19 cellular contexts compared by ENCODE assay signal in genomic region chr4:91957963-91958362, GRCh38.
DNase-seq lines count a peak whose midpoint lies in the region; ATAC-seq and TF ChIP-seq lines count a peak whose summit lies in the region.
"Had no signal": no experiment of that assay in that cellular context is flagged by ENCODE, and none has a peak within 500 bp of the region (broad histone marks: within the 10 kb centered on the region; RNA-seq: fewer than 3 reads in every experiment).

No MANE protein-coding gene starts in this region.

- H3K4me3 Mint-ChIP-seq in WTC11 = no peak overlapping the region
- no peak overlapping the region for H3K4me3 Mint-ChIP-seq in nephron
- H3K4me3 Mint-ChIP-seq in stimulated activated memory B cell treated with anti-CD40 and anti-IgM and Interleukin-4, amounts not matched to agents 10 μg/mL and 1 μg/mL and 100 μg/mL, for 72 hours = no peak overlapping the region
- H3K4me3 Mint-ChIP-seq: CD14-positive monocyte; CD4-positive, alpha-beta memory T cell; CD4-positive, CD25-positive, alpha-beta regulatory T cell; CD8-positive, alpha-beta memory T cell had no signal

- H3K27me3 Mint-ChIP-seq in WTC11 (ENCODE audit: low read depth) (no peaks in the 10 kb centered on the region), nephron (ENCODE audit: low read depth) (no peaks in the 10 kb centered on the region)
- H3K27me3 Mint-ChIP-seq in stimulated activated memory B cell treated with anti-CD40 and anti-IgM and Interleukin-4, amounts not matched to agents 10 μg/mL and 1 μg/mL and 100 μg/mL, for 72 hours = no peaks in the 10 kb centered on the region
- H3K27me3 Mint-ChIP-seq: CD4-positive, alpha-beta memory T cell; CD4-positive, CD25-positive, alpha-beta regulatory T cell; CD8-positive, alpha-beta memory T cell had no signal

- no peaks in the 10 kb centered on the region for H3K36me3 ChIP-seq in SJCRH30
- H3K36me3 ChIP-seq: BE2C, BLaER1 had no signal

- H3K27ac ChIP-seq in SJCRH30 = peak overlapping the region; percentile 11; the same call in 1 of the 2 replicates
- H3K27ac ChIP-seq: BLaER1 had no signal

- peak; percentile 53 for ATAC-seq in WTC11
- peak; percentile 27 for ATAC-seq in stimulated activated memory B cell treated with anti-CD40 and anti-IgM and Interleukin-4, amounts not matched to agents 10 μg/mL and 1 μg/mL and 100 μg/mL, for 72 hours

- no peaks in the 10 kb centered on the region for H3K27me3 ChIP-seq in SJCRH30
- H3K27me3 ChIP-seq: BE2C, BLaER1 had no signal

- H3K4me1 Mint-ChIP-seq in WTC11 (peaks cover 14% of the 10 kb centered on the region), nephron (peaks cover 17% of the 10 kb centered on the region)
- H3K4me1 Mint-ChIP-seq in stimulated activated memory B cell treated with anti-CD40 and anti-IgM and Interleukin-4, amounts not matched to agents 10 μg/mL and 1 μg/mL and 100 μg/mL, for 72 hours = no peaks in the 10 kb centered on the region
- H3K4me1 Mint-ChIP-seq: CD14-positive monocyte; CD4-positive, alpha-beta memory T cell; CD4-positive, CD25-positive, alpha-beta regulatory T cell; CD8-positive, alpha-beta memory T cell had no signal

- POLR2A ChIA-PET in WTC11 (lab: Charles Lee) = no interaction called here

- DNase-seq in SJCRH30 = no peak
- no peak for DNase-seq in WTC11 (ENCODE audit: low spot score)
- DNase-seq in OCI-M2 (lab: John Stamatoyannopoulos, UW; ENCODE audit: unreplicated experiment) = no peak
- DNase-seq in stimulated activated CD4-positive, alpha-beta T cell treated with anti-CD3 and anti-CD28 coated beads, Interleukin-2, amount 100 ng/mL, for 48 hours = no peak
- DNase-seq in NCI-H524 (lab: John Stamatoyannopoulos, UW) = no peak
- DNase-seq in DMS53 (lab: John Stamatoyannopoulos, UW) = no peak
- DNase-seq: 8988T; ACHN; BE2C; C1 segment of cervical spinal cord; CD4-positive, alpha-beta memory T cell; CD4-positive, CD25-positive, alpha-beta regulatory T cell; CD8-positive, alpha-beta memory T cell; DMS153; GF-D8 had no signal

- peaks cover 5% of the 10 kb centered on the region; the same call in 1 of the 2 replicates for H3K9me3 ChIP-seq in SJCRH30 (replicated peaks)
- H3K9me3 ChIP-seq: BE2C, BLaER1 had no signal

- no peak overlapping the region for H3K4me3 ChIP-seq in SJCRH30
- H3K4me3 ChIP-seq: BLaER1 had no signal

- H3K4me1 ChIP-seq in SJCRH30 = peaks cover 15% of the 10 kb centered on the region
- H3K4me1 ChIP-seq: BE2C, BLaER1 had no signal

- CTCF ChIA-PET in WTC11 (lab: Charles Lee) = no interaction called here

- peaks cover 10% of the 10 kb centered on the region for H3K9me3 Mint-ChIP-seq in WTC11
- H3K9me3 Mint-ChIP-seq in nephron = no peaks in the 10 kb centered on the region
- no peaks in the 10 kb centered on the region for H3K9me3 Mint-ChIP-seq in stimulated activated memory B cell treated with anti-CD40 and anti-IgM and Interleukin-4, amounts not matched to agents 10 μg/mL and 1 μg/mL and 100 μg/mL, for 72 hours

- no peak for TF ChIP-seq CTCF in WTC11 (IDR thresholded peaks at IDR 0.05)
- no peak for TF ChIP-seq CTCF in nephron (IDR thresholded peaks at IDR 0.05; ENCODE audit: unreplicated experiment in 3 of 3)

- H3K27ac Mint-ChIP-seq in WTC11 = no peak overlapping the region
- H3K27ac Mint-ChIP-seq in nephron = peak overlapping the region in 2 of 3 experiments; percentile 2 to 13
- H3K27ac Mint-ChIP-seq in stimulated activated memory B cell treated with anti-CD40 and anti-IgM and Interleukin-4, amounts not matched to agents 10 μg/mL and 1 μg/mL and 100 μg/mL, for 72 hours = no peak overlapping the region
- H3K27ac Mint-ChIP-seq: CD4-positive, alpha-beta memory T cell; CD4-positive, CD25-positive, alpha-beta regulatory T cell; CD8-positive, alpha-beta memory T cell had no signal

- peaks cover 5% of the 10 kb centered on the region for H3K36me3 Mint-ChIP-seq in WTC11
- no peaks in the 10 kb centered on the region for H3K36me3 Mint-ChIP-seq in nephron (ENCODE audit: low read depth)
- no peaks in the 10 kb centered on the region for H3K36me3 Mint-ChIP-seq in stimulated activated memory B cell treated with anti-CD40 and anti-IgM and Interleukin-4, amounts not matched to agents 10 μg/mL and 1 μg/mL and 100 μg/mL, for 72 hours
- H3K36me3 Mint-ChIP-seq: CD14-positive monocyte; CD4-positive, alpha-beta memory T cell; CD4-positive, CD25-positive, alpha-beta regulatory T cell; CD8-positive, alpha-beta memory T cell had no signal

TF ChIP-seq in WTC11, 78 proteins besides CTCF, POLR2A, EP300 and RAD21:
- TF ChIP-seq PRRX2 (CRISPR knock-in tag; IDR thresholded peaks at IDR 0.05) (no peak), STAT6 (CRISPR knock-in tag; conservative IDR thresholded peaks at IDR 0.05; ENCODE audit: low read depth) (no peak), MLX (CRISPR knock-in tag; IDR thresholded peaks at IDR 0.05) (no peak), GTF2I (CRISPR knock-in tag; conservative IDR thresholded peaks at IDR 0.05) (no peak), SMAD3 (CRISPR knock-in tag; IDR thresholded peaks at IDR 0.05; ENCODE audit: borderline replicate concordance) (no peak), ZNF396 (CRISPR knock-in tag; IDR thresholded peaks at IDR 0.05; ENCODE audit: borderline replicate concordance) (no peak), SP1 (CRISPR knock-in tag; conservative IDR thresholded peaks at IDR 0.05) (no peak)

Comparison
In these comparisons a context has a peak if more than half of its experiments do, and no peak if none do; other contexts are left out.
1. H3K27ac Mint-ChIP-seq: peak in nephron (2 of 3); none in WTC11 (single experiment) and stimulated activated memory B cell treated with anti-CD40 and anti-IgM and Interleukin-4, amounts not matched to agents 10 μg/mL and 1 μg/mL and 100 μg/mL, for 72 hours (single experiment).